Comparison of ENCODE assay signal across 9 cellular contexts in the genomic region with DNA sequence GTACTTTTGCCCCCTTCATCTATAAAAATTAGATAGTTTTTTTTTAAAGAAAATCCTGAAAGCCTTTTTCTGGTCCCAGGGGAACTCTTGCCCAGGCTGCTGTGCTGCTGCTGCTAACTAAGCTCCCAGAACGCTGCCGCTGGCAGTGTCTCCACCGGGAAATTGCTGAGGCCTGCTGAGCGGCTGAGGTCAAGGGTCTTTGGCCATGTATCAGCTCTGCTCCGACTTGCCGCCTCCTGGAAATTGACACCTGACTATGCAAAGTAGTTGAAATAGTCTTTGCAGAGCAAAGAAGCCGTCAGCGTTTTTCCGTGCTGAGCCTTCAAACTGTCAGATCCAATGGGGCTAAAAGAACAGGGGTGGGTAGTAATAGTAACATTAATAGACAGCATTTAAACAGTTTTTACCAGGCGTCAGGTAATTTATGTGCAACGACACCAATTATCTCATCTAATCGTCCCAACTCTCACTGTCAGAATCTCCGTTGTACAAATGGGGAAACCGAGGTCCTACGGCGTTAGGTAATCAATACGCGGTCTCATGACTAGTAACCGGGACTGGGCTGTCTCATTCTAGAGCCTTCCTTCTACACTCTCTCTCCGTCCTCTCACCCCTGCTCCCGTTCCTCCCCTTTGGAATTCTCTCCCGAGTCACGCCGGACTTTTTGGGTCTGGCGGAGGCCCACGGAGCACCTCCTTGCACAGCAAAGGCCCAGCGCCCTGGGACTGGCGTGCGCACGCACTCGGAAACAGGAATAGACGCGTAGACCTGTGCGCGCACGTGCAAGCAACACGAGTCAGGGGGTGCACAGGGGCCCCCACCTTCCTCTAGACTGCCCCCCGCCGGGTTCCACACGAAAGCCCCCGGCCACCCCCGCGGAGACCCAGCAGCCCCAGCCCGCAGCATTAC. TPM values are rescaled to one million over a fixed set of nuclear protein-coding genes. Genes with fewer than 3 reads are reported as not detected.
DNase-seq lines count a peak whose midpoint lies in the region; ATAC-seq, FAIRE-seq and TF ChIP-seq lines count a peak whose summit lies in the region.
"Had no signal": no experiment of that assay in that cellular context is flagged by ENCODE, and none has a peak within 500 bp of the region (broad histone marks: within the 10 kb centered on the region; RNA-seq: fewer than 3 reads in every experiment).

No MANE protein-coding gene starts in this region.

- H3K79me2 ChIP-seq in SU-DHL-6 (ENCODE audit: insufficient read depth, low read length), result peaks cover 23% of the 10 kb centered on the region

- H3K4me2 ChIP-seq in SU-DHL-6 (ENCODE audit: low read depth, low read length, poor library complexity, severe bottlenecking), result peak overlapping the region; percentile 80

- peaks cover 11% of the 10 kb centered on the region; the same call in 1 of the 2 replicates for H3F3A ChIP-seq in SU-DHL-6 (ENCODE audit: insufficient read depth)

- H3K4me3 Mint-ChIP-seq in CD14-positive monocyte (peak overlapping the region; percentile 95 to 100), MCF 10A (ENCODE audit: unreplicated experiment) (peak overlapping the region; percentile 88), immature natural killer cell (peak overlapping the region; percentile 92 to 97 (median 95))

- DNase-seq in CD14-positive monocyte (ENCODE audit: low spot score) (no peak), GM19240 (ENCODE audit: insufficient read length, low spot score) (peak; percentile 11), MCF 10A (ENCODE audit: unreplicated experiment) (peak; percentile 57), immature natural killer cell (peak in 1 of 3 donors; percentile 2), small intestine (peak; percentile 70), DMS79 treated with DMSO at 0.1 percent for 48 hours (lab: John Stamatoyannopoulos, UW) (no peak)

- no peaks in the 10 kb centered on the region for H3K9me2 ChIP-seq in SU-DHL-6 (replicated peaks; ENCODE audit: insufficient read depth, low read length)

- H3K36me3 Mint-ChIP-seq in CD14-positive monocyte (peaks cover 14 to 22% of the 10 kb centered on the region in 2 donors), MCF 10A (ENCODE audit: insufficient read depth, unreplicated experiment) (peaks cover 36% of the 10 kb centered on the region), immature natural killer cell (peaks cover 0 to 3% (median 0%) of the 10 kb centered on the region in 3 donors)

- H3K27ac ChIP-seq in SU-DHL-6 (ENCODE audit: low read depth, low read length) (peak overlapping the region; percentile 54), small intestine (ENCODE audit: low read depth in 1 of 2, low read length in 1 of 2) (peak overlapping the region; percentile 24 to 76)

- H3K36me3 ChIP-seq in SU-DHL-6 (ENCODE audit: low read length), result no peaks in the 10 kb centered on the region; the same call in 1 of the 2 replicates
- no peaks in the 10 kb centered on the region for H3K36me3 ChIP-seq in small intestine (ENCODE audit: control insufficient read depth in 2 of 2, insufficient read depth in 2 of 2, low read length in 2 of 2)

- CTCF ChIA-PET in MCF 10A (lab: Yijun Ruan, JAX), result interaction anchor here (0.6 to 1.7 kb wide), 7 partner anchors 10 to 291 kb away, joined by 3 to 5 read pairs (median 3); no protein-coding TSS in a partner anchor

- H3K4me1 ChIP-seq in small intestine (ENCODE audit: control insufficient read depth in 2 of 2, insufficient read depth in 1 of 2, low read depth in 1 of 2, low read length in 1 of 2), result peaks cover 3 to 5% of the 10 kb centered on the region in 2 donors

- peak overlapping the region; percentile 62 for H3K4me3 ChIP-seq in SU-DHL-6 (ENCODE audit: insufficient read depth, low read length, poor library complexity, severe bottlenecking)
- peak overlapping the region; percentile 60 to 70 for H3K4me3 ChIP-seq in small intestine (ENCODE audit: low read depth in 1 of 2, low read length in 2 of 2)

- H4K20me1 ChIP-seq in SU-DHL-6 (ENCODE audit: low read depth, low read length), result no peaks in the 10 kb centered on the region

- H3K27me3 ChIP-seq in SU-DHL-6 (ENCODE audit: low read length), result no peaks in the 10 kb centered on the region
- no peaks in the 10 kb centered on the region for H3K27me3 ChIP-seq in small intestine (ENCODE audit: control insufficient read depth in 2 of 2, insufficient read depth in 2 of 2, low read length in 2 of 2)

- peaks cover 23% of the 10 kb centered on the region for H3K4me1 Mint-ChIP-seq in CD14-positive monocyte
- peaks cover 37% of the 10 kb centered on the region for H3K4me1 Mint-ChIP-seq in MCF 10A (ENCODE audit: insufficient read depth, unreplicated experiment)
- peaks cover 29 to 38% of the 10 kb centered on the region in 2 donors for H3K4me1 Mint-ChIP-seq in immature natural killer cell

- peak; percentile 43 for ATAC-seq in HG03378 (IDR thresholded peaks at IDR 0.05; ENCODE audit: unreplicated experiment)

- peaks cover 2 to 8% (median 7%) of the 10 kb centered on the region in 3 donors for H3K27me3 Mint-ChIP-seq in CD14-positive monocyte (ENCODE audit: low read depth in 3 of 3)
- no peaks in the 10 kb centered on the region for H3K27me3 Mint-ChIP-seq in MCF 10A (ENCODE audit: insufficient read depth, unreplicated experiment)
- H3K27me3 Mint-ChIP-seq in immature natural killer cell (ENCODE audit: low read depth in 3 of 3), result peaks cover 0 to 5% (median 4%) of the 10 kb centered on the region in 3 donors

- no peaks in the 10 kb centered on the region for H3K9me3 ChIP-seq in SU-DHL-6 (ENCODE audit: insufficient read depth, low read length)
- H3K9me3 ChIP-seq in small intestine (ENCODE audit: control insufficient read depth, low read depth), result no peaks in the 10 kb centered on the region

- H3K9me3 Mint-ChIP-seq in CD14-positive monocyte (no peaks in the 10 kb centered on the region), MCF 10A (ENCODE audit: unreplicated experiment) (no peaks in the 10 kb centered on the region), immature natural killer cell (no peaks in the 10 kb centered on the region)

- WGBS in small intestine, 3 donors, result 4 to 7% (median 6%) methylated on average over 37 to 44 of the region's 44 CpGs

- TF ChIP-seq CTCF in CD14-positive monocyte (IDR thresholded peaks at IDR 0.05), result no peak
- TF ChIP-seq CTCF in SU-DHL-6 (IDR thresholded peaks at IDR 0.05; ENCODE audit: insufficient read depth, low read length, poor library complexity, severe bottlenecking), result no peak
- TF ChIP-seq CTCF in MCF 10A (IDR thresholded peaks at IDR 0.05; ENCODE audit: unreplicated experiment), result no peak

- no peak for FAIRE-seq in small intestine (lab: Jason Lieb, UNC)

- peak overlapping the region in 6 of 7 donors; percentile 20 to 80 (median 54) for H3K27ac Mint-ChIP-seq in CD14-positive monocyte
- H3K27ac Mint-ChIP-seq in MCF 10A (ENCODE audit: low read depth, unreplicated experiment), result peak overlapping the region; percentile 75
- H3K27ac Mint-ChIP-seq in immature natural killer cell, result peak overlapping the region in 5 of 6 donors; percentile 36 to 79 (median 71)

- intact Hi-C loops in CD14-positive monocyte (cut with micrococcal nuclease) (no loop called here), MCF 10A (cut with micrococcal nuclease) (no loop called here)

- BruUV-seq in MCF 10A (replicated peaks; lab: Mats Ljungman, UMichigan), result TSS peak; percentile 32

- POLR2A ChIA-PET in MCF 10A (lab: Yijun Ruan, JAX), result interaction anchor here (0.6 to 2.2 kb wide), 12 partner anchors 17 to 299 kb away, joined by 3 to 15 read pairs (median 4); partner anchors contain the start of genes DCAF16, MED28 and NCAPG

- peak overlapping the region; percentile 43 for H2AFZ ChIP-seq in SU-DHL-6 (ENCODE audit: low read depth, low read length, severe bottlenecking)

- peak overlapping the region; percentile 77 for H3K9ac ChIP-seq in SU-DHL-6 (ENCODE audit: low read length)

RNA-seq across cellular contexts. Expression of gene QDPR, which starts 0.6 kb away (rescaled TPM):
- polyA plus RNA-seq in CD14-positive monocyte (10 to 100 TPM; 27.7 to 31.7 TPM), immature natural killer cell (10 to 100 TPM; 20.5 to 28.9 (median 23.6) TPM), small intestine (10 to 100 TPM; 31.6 to 40.9 (median 37.1) TPM)
- total RNA-seq in MCF 10A (2022), result 35.2 and 39.2 TPM in 2 replicates

RNA-seq across cellular contexts. Expression of gene CLRN2, which starts 3.7 kb away (rescaled TPM):
- not detected for polyA plus RNA-seq in CD14-positive monocyte
- not detected in 2 replicates for total RNA-seq in MCF 10A (2022)
- polyA plus RNA-seq in immature natural killer cell, result not detected
- polyA plus RNA-seq in small intestine, result not detected
- total RNA-seq: activated CD8-positive, alpha-beta memory T cell treated with anti-CD3 and anti-CD28 coated beads for 36 hours had no signal

Comparison
In these comparisons a context has a peak if more than half of its experiments do, and no peak if none do; other contexts are left out.
1. DNase-seq: peak in GM19240 (single experiment), MCF 10A (single experiment) and small intestine (single experiment); none in CD14-positive monocyte (single experiment) and DMS79 treated with DMSO at 0.1 percent for 48 hours (single experiment).
2. Peak in every context shown above with its lines, with median percentiles within 50 percentile points of each other: H3K27ac Mint-ChIP-seq and H3K4me3 Mint-ChIP-seq.